In the genomic region with DNA sequence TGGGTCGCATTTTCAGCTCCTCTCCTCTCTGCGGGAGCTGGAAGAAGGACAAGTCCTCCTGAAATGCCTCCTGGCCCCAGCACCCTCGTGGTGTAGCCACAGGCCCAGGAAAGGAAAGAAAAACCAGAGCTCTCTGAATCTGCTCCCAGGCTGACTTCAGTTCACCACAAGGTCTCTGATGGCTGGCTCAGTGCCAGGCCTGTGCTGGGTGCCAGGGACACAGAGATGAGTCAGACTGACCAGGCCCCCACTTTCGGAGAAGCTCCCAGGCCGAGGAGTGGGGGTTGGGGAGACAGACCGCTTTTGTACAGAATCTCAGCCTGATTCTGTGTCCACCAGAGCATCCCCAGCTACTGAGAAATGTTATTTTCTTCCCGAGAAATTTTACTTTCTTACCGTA, we compare ENCODE assay signal across 9 cellular contexts. TPM values are rescaled to one million over a fixed set of nuclear protein-coding genes. Genes with fewer than 3 reads are reported as not detected.
DNase-seq lines count a peak whose midpoint lies in the region; ATAC-seq, FAIRE-seq and TF ChIP-seq lines count a peak whose summit lies in the region.
"Had no signal": no experiment of that assay in that cellular context is flagged by ENCODE, and none has a peak within 500 bp of the region (broad histone marks: within the 10 kb centered on the region; RNA-seq: fewer than 3 reads in every experiment).

No MANE protein-coding gene starts in this region.

- TF ChIP-seq POLR2A in GM12891 (IDR thresholded peaks at IDR 0.05; ENCODE audit: low read depth, low read length) = no peak

- CTCF ChIA-PET in activated CD4-positive, alpha-beta T cell treated with anti-CD3 and anti-CD28 coated beads for 36 hours (lab: Charles Lee) = interaction anchor here (0.6 to 2.1 kb wide), 9 partner anchors 8 to 140 kb away, joined by 3 to 9 read pairs (median 4); partner anchors contain the start of gene CLTA

- H3K27ac Mint-ChIP-seq in activated CD4-positive, alpha-beta T cell treated with anti-CD3 and anti-CD28 coated beads for 36 hours = peak overlapping the region; percentile 4

- H3K4me1 Mint-ChIP-seq in activated CD4-positive, alpha-beta T cell treated with anti-CD3 and anti-CD28 coated beads for 36 hours = peaks cover 85% of the 10 kb centered on the region

- peak overlapping the region; percentile 61 for H3K27ac ChIP-seq in lower lobe of right lung
- H3K27ac ChIP-seq: VCaP had no signal

- peak; percentile 3 for ATAC-seq in activated CD4-positive, alpha-beta T cell treated with anti-CD3 and anti-CD28 coated beads for 36 hours
- peak; percentile 54 to 74 for ATAC-seq in lower lobe of right lung
- ATAC-seq in HG02938 (IDR thresholded peaks at IDR 0.05; ENCODE audit: unreplicated experiment) = no peak

- DNase-seq in GM12891 (ENCODE audit: insufficient read length, low spot score) = no peak
- peak; percentile 90 for DNase-seq in HK-2 (ENCODE audit: unreplicated experiment)
- peak; percentile 84 for DNase-seq in activated CD4-positive, alpha-beta T cell treated with anti-CD3 and anti-CD28 coated beads for 36 hours
- DNase-seq in cerebellar cortex (ENCODE audit: low spot score) = peak; percentile 96
- peak; percentile 92 for DNase-seq in lower lobe of right lung
- DNase-seq in stimulated activated CD8-positive, alpha-beta memory T cell treated with anti-CD3 and anti-CD28 coated beads, Interleukin-15, amount 100 ng/mL, for 48 hours (ENCODE audit: low read depth in 2 of 2) = peak; percentile 74 to 79
- DNase-seq in NCI-H1105 treated with DMSO at 0.1 percent for 48 hours (lab: John Stamatoyannopoulos, UW) = no peak

- no peaks in the 10 kb centered on the region for H3K9me3 ChIP-seq in lower lobe of right lung

- peak; percentile 5 for FAIRE-seq in GM12891 (lab: Jason Lieb, UNC)

- TF ChIP-seq CTCF in lower lobe of right lung (IDR thresholded peaks at IDR 0.05) = no peak

- peaks cover 12% of the 10 kb centered on the region for H3K9me3 Mint-ChIP-seq in activated CD4-positive, alpha-beta T cell treated with anti-CD3 and anti-CD28 coated beads for 36 hours (ENCODE audit: low read depth)

- POLR2A ChIA-PET in activated CD4-positive, alpha-beta T cell treated with anti-CD3 and anti-CD28 coated beads for 36 hours (lab: Charles Lee) = no interaction called here

- peaks cover 82% of the 10 kb centered on the region for H3K4me1 ChIP-seq in lower lobe of right lung

- no peaks in the 10 kb centered on the region for H3K27me3 Mint-ChIP-seq in activated CD4-positive, alpha-beta T cell treated with anti-CD3 and anti-CD28 coated beads for 36 hours

- H3K36me3 ChIP-seq in lower lobe of right lung = peaks cover 21% of the 10 kb centered on the region

- no peak overlapping the region for H3K4me3 Mint-ChIP-seq in activated CD4-positive, alpha-beta T cell treated with anti-CD3 and anti-CD28 coated beads for 36 hours

- H3K27me3 ChIP-seq in lower lobe of right lung (ENCODE audit: low read depth) = no peaks in the 10 kb centered on the region

- intact Hi-C loops in activated CD4-positive, alpha-beta T cell treated with anti-CD3 and anti-CD28 coated beads for 36 hours (cut with DNase I, micrococcal nuclease) = no loop called here
- intact Hi-C loops in lower lobe of right lung (cut with DNase I) = no loop called here

- peaks cover 34% of the 10 kb centered on the region for H3K36me3 Mint-ChIP-seq in activated CD4-positive, alpha-beta T cell treated with anti-CD3 and anti-CD28 coated beads for 36 hours (ENCODE audit: low read depth)

- H3K4me3 ChIP-seq in lower lobe of right lung = no peak overlapping the region

TF ChIP-seq in GM12891, 5 proteins besides CTCF, POLR2A, EP300 and RAD21:
- no peak for TF ChIP-seq SPI1 (IDR thresholded peaks at IDR 0.05; ENCODE audit: low read depth, low read length)
- TF ChIP-seq POLR2AphosphoS5 (IDR thresholded peaks at IDR 0.05; ENCODE audit: low read depth, low read length) = no peak
- no peak for TF ChIP-seq POU2F2 (IDR thresholded peaks at IDR 0.05; ENCODE audit: low read depth, low read length)
- no peak for TF ChIP-seq PAX5 (IDR thresholded peaks at IDR 0.05; ENCODE audit: insufficient read depth, low read length, severe bottlenecking)
- TF ChIP-seq TAF1 (IDR thresholded peaks at IDR 0.05; ENCODE audit: low read depth, low read length) = no peak

RNA-seq across cellular contexts. Expression of gene GLIPR2, which starts 12.1 kb away (rescaled TPM):
- 2.3 TPM for polyA plus RNA-seq in GM12891 (2012; ENCODE audit: low read depth, missing spikeins)
- total RNA-seq in activated CD4-positive, alpha-beta T cell treated with anti-CD3 and anti-CD28 coated beads for 36 hours = 10 to 100 TPM; 13.7 to 18.4 TPM
- total RNA-seq in lower lobe of right lung = 108 TPM

RNA-seq across cellular contexts. Expression of gene CCIN, which starts 20.5 kb away (rescaled TPM):
- polyA plus RNA-seq in GM12891 (2012; ENCODE audit: low read depth, missing spikeins) = not detected
- not detected for total RNA-seq in activated CD4-positive, alpha-beta T cell treated with anti-CD3 and anti-CD28 coated beads for 36 hours
- 0.18 TPM for total RNA-seq in lower lobe of right lung

RNA-seq across cellular contexts. Expression of gene CLTA, which starts 42.1 kb away (rescaled TPM):
- polyA plus RNA-seq in GM12891 (2012; ENCODE audit: low read depth, missing spikeins) = 161 TPM
- 100 to 1,000 TPM; 123 to 133 TPM for total RNA-seq in activated CD4-positive, alpha-beta T cell treated with anti-CD3 and anti-CD28 coated beads for 36 hours
- total RNA-seq in lower lobe of right lung = 177 TPM

Comparison
In these comparisons a context has a peak if more than half of its experiments do, and no peak if none do; other contexts are left out.
1. DNase-seq: peak in HK-2 (single experiment), activated CD4-positive, alpha-beta T cell treated with anti-CD3 and anti-CD28 coated beads for 36 hours (single experiment), cerebellar cortex (single experiment), lower lobe of right lung (single experiment) and stimulated activated CD8-positive, alpha-beta memory T cell treated with anti-CD3 and anti-CD28 coated beads, Interleukin-15, amount 100 ng/mL, for 48 hours (2 of 2); none in GM12891 (single experiment) and NCI-H1105 treated with DMSO at 0.1 percent for 48 hours (single experiment).